ENCODE assay signal across 33 cellular contexts in genomic region chr14:95217391-95217900, GRCh38.
DNase-seq lines count a peak whose midpoint lies in the region; ATAC-seq and TF ChIP-seq lines count a peak whose summit lies in the region.
"Had no signal": no experiment of that assay in that cellular context is flagged by ENCODE, and none has a peak within 500 bp of the region (broad histone marks: within the 10 kb centered on the region; RNA-seq: fewer than 3 reads in every experiment).

No MANE protein-coding gene starts in this region.

- peak overlapping the region; percentile 29 for H3K27ac Mint-ChIP-seq in nephron progenitor cell
- H3K27ac Mint-ChIP-seq: activated CD8-positive, alpha-beta T cell treated with anti-CD3 and anti-CD28 coated beads, Interleukin-2, amount 10 ng/mL, durations not matched to agents 7 days and 5 days; activated naive CD4-positive, alpha-beta T cell treated with anti-CD3 and anti-CD28 coated beads, Interleukin-2, amount 10 ng/mL, durations not matched to agents 7 days and 5 days; CD4-positive, alpha-beta memory T cell; H9; stimulated activated naive CD8-positive, alpha-beta T cell treated with anti-CD3 and anti-CD28 coated beads, Interleukin-15, Interleukin-2, amounts not matched to agents 100 ng/mL and 50 ng/mL, for 24 hours had no signal

- peak overlapping the region in 6 of 11 experiments; percentile 3 to 38 (median 19); a peak in 6 of 22 replicates for H3K4me2 ChIP-seq in BLaER1 treated with 17β-estradiol and CSF1 and Interleukin-3, amounts not matched to agents 10 nM and 100 nM
- H3K4me2 ChIP-seq: smooth muscle cell had no signal

- peaks cover 9 to 42% (median 30%) of the 10 kb centered on the region in 11 experiments; a peak in 20 of 22 replicates for H3K9me3 ChIP-seq in BLaER1 treated with 17β-estradiol and CSF1 and Interleukin-3, amounts not matched to agents 10 nM and 100 nM (replicated peaks in 1 of 11)
- H3K9me3 ChIP-seq in MG63, result no peaks in the 10 kb centered on the region
- H3K9me3 ChIP-seq: adrenal gland, body of pancreas, gastrocnemius medialis, testis, uterus had no signal

- no peak overlapping the region for H3K27ac ChIP-seq in BLaER1 treated with 17β-estradiol and CSF1 and Interleukin-3, amounts not matched to agents 10 nM and 100 nM
- H3K27ac ChIP-seq: adrenal gland, body of pancreas, testis, uterus, VCaP had no signal

- H3K36me3 ChIP-seq in BLaER1 treated with 17β-estradiol and CSF1 and Interleukin-3, amounts not matched to agents 10 nM and 100 nM, result peaks cover 0 to 15% (median 0%) of the 10 kb centered on the region in 11 experiments; a peak in 4 of 22 replicates
- H3K36me3 ChIP-seq in MG63, result no peaks in the 10 kb centered on the region
- H3K36me3 ChIP-seq: adrenal gland, gastrocnemius medialis, uterus had no signal

- ATAC-seq in HG03097 (IDR thresholded peaks at IDR 0.05; ENCODE audit: low FRiP score, unreplicated experiment) (no peak), GM21360 (IDR thresholded peaks at IDR 0.05; ENCODE audit: unreplicated experiment) (no peak)
- ATAC-seq: activated CD8-positive, alpha-beta T cell treated with anti-CD3 and anti-CD28 coated beads, Interleukin-2, amount 10 ng/mL, durations not matched to agents 7 days and 5 days; body of pancreas; left cardiac atrium had no signal

- peaks cover 9% of the 10 kb centered on the region for H3K36me3 Mint-ChIP-seq in nephron progenitor cell (ENCODE audit: low read depth)
- H3K36me3 Mint-ChIP-seq: activated naive CD4-positive, alpha-beta T cell treated with anti-CD3 and anti-CD28 coated beads, Interleukin-2, amount 10 ng/mL, durations not matched to agents 7 days and 5 days; CD4-positive, alpha-beta memory T cell had no signal

- H4K20me1 ChIP-seq in BLaER1 treated with 17β-estradiol and CSF1 and Interleukin-3, amounts not matched to agents 10 nM and 100 nM, result no peaks in the 10 kb centered on the region; a peak in 1 of 22 replicates

- H3K27me3 Mint-ChIP-seq in nephron progenitor cell (ENCODE audit: low read depth, poor library complexity), result peaks cover 14% of the 10 kb centered on the region
- H3K27me3 Mint-ChIP-seq: stimulated activated naive CD8-positive, alpha-beta T cell treated with anti-CD3 and anti-CD28 coated beads, Interleukin-15, Interleukin-2, amounts not matched to agents 100 ng/mL and 50 ng/mL, for 24 hours had no signal

- peaks cover 0 to 40% (median 16%) of the 10 kb centered on the region in 10 experiments; a peak in 16 of 20 replicates for H3K4me1 ChIP-seq in BLaER1 treated with 17β-estradiol and CSF1 and Interleukin-3, amounts not matched to agents 10 nM and 100 nM
- H3K4me1 ChIP-seq: adrenal gland, gastrocnemius medialis, testis, uterus had no signal

- H3K4me3 ChIP-seq in BLaER1 treated with 17β-estradiol and CSF1 and Interleukin-3, amounts not matched to agents 10 nM and 100 nM, result no peak overlapping the region
- no peak overlapping the region for H3K4me3 ChIP-seq in MG63
- H3K4me3 ChIP-seq: adrenal gland, body of pancreas, gastrocnemius medialis, smooth muscle cell, testis, uterus had no signal

- no peak overlapping the region for H3K4me3 Mint-ChIP-seq in nephron progenitor cell
- H3K4me3 Mint-ChIP-seq: activated CD8-positive, alpha-beta T cell treated with anti-CD3 and anti-CD28 coated beads, Interleukin-2, amount 10 ng/mL, durations not matched to agents 7 days and 5 days; activated naive CD4-positive, alpha-beta T cell treated with anti-CD3 and anti-CD28 coated beads, Interleukin-2, amount 10 ng/mL, durations not matched to agents 7 days and 5 days; CD4-positive, alpha-beta memory T cell; stimulated activated naive CD8-positive, alpha-beta T cell treated with anti-CD3 and anti-CD28 coated beads, Interleukin-15, Interleukin-2, amounts not matched to agents 100 ng/mL and 50 ng/mL, for 24 hours had no signal

- no peak for TF ChIP-seq CTCF in nephron progenitor cell (IDR thresholded peaks at IDR 0.05)

- peak; percentile 46 for DNase-seq in amniotic epithelial cell (ENCODE audit: low read depth)
- peak; percentile 56 for DNase-seq in kidney tubule cell (ENCODE audit: low spot score)
- DNase-seq in nephron progenitor cell, result no peak
- no peak for DNase-seq in MG63
- no peak for DNase-seq in retina
- DNase-seq: activated CD4-positive, alpha-beta T cell treated with anti-CD3 and anti-CD28 coated beads for 4 hours; activated CD8-positive, alpha-beta T cell treated with anti-CD3 and anti-CD28 coated beads, Interleukin-2, amount 10 ng/mL, durations not matched to agents 7 days and 5 days; activated naive CD4-positive, alpha-beta T cell treated with anti-CD3 and anti-CD28 coated beads, Interleukin-2, amount 10 ng/mL, durations not matched to agents 7 days and 5 days; adrenal gland; AML-193; body of pancreas; CD4-positive, alpha-beta memory T cell; gastrocnemius medialis; H9; KBM-7; left cardiac atrium; mammary epithelial cell; NCI-H1105 treated with DMSO at 0.1 percent for 48 hours; NCI-H2081; NCI-H345; NCI-H774; occipital lobe; RPMI8226; stimulated activated CD4-positive, alpha-beta T cell treated with anti-CD3 and anti-CD28 coated beads, Interleukin-1b, Interleukin-23, amount 100 ng/mL, for 48 hours; T1000; testis; uterus had no signal

- peaks cover 83% of the 10 kb centered on the region for H3K4me1 Mint-ChIP-seq in nephron progenitor cell
- H3K4me1 Mint-ChIP-seq: activated naive CD4-positive, alpha-beta T cell treated with anti-CD3 and anti-CD28 coated beads, Interleukin-2, amount 10 ng/mL, durations not matched to agents 7 days and 5 days; CD4-positive, alpha-beta memory T cell had no signal

- H3K9me3 Mint-ChIP-seq in nephron progenitor cell, result no peaks in the 10 kb centered on the region
- H3K9me3 Mint-ChIP-seq: activated naive CD4-positive, alpha-beta T cell treated with anti-CD3 and anti-CD28 coated beads, Interleukin-2, amount 10 ng/mL, durations not matched to agents 7 days and 5 days; CD4-positive, alpha-beta memory T cell; H9; stimulated activated naive CD8-positive, alpha-beta T cell treated with anti-CD3 and anti-CD28 coated beads, Interleukin-15, Interleukin-2, amounts not matched to agents 100 ng/mL and 50 ng/mL, for 24 hours had no signal

- H3K9ac ChIP-seq in BLaER1 treated with 17β-estradiol and CSF1 and Interleukin-3, amounts not matched to agents 10 nM and 100 nM, result no peak overlapping the region

- H3K27me3 ChIP-seq in BLaER1 treated with 17β-estradiol and CSF1 and Interleukin-3, amounts not matched to agents 10 nM and 100 nM, result no peaks in the 10 kb centered on the region
- no peaks in the 10 kb centered on the region for H3K27me3 ChIP-seq in MG63
- H3K27me3 ChIP-seq: adrenal gland, body of pancreas, gastrocnemius medialis, testis, uterus had no signal

Comparison
In these comparisons a context has a peak if more than half of its experiments do, and no peak if none do; other contexts are left out.
1. DNase-seq: peak in amniotic epithelial cell (single experiment) and kidney tubule cell (single experiment); none in nephron progenitor cell (single experiment), MG63 (single experiment) and retina (single experiment).